In genomic region chr5:141639357-141640050, GRCh38 we compare ENCODE assay signal across 13 cellular contexts.
"Had no signal": no experiment of that assay in that cellular context is flagged by ENCODE, and none has a peak within 500 bp of the region (broad histone marks: within the 10 kb centered on the region; RNA-seq: fewer than 3 reads in every experiment).

No MANE protein-coding gene starts in this region.

- H3K27me3 Mint-ChIP-seq: T-helper 17 cell had no signal

- H3K4me3 ChIP-seq: adrenal gland, lower lobe of right lung, neural progenitor cell, ovary had no signal

- H3K4me3 Mint-ChIP-seq: T-helper 17 cell had no signal

- H3K9me3 Mint-ChIP-seq: mesothelial cell of epicardium, neural progenitor cell, WTC11 had no signal

- H3K27me3 ChIP-seq: adrenal gland, ovary had no signal

- H3K9ac ChIP-seq: neural progenitor cell had no signal

- H3K27ac ChIP-seq: adrenal gland, lower lobe of right lung, neural progenitor cell, ovary had no signal

- FAIRE-seq: endometrium had no signal

- H3K27ac Mint-ChIP-seq: mesothelial cell of epicardium, neural progenitor cell, WTC11 had no signal

- H3K9me3 ChIP-seq: adrenal gland, lower lobe of right lung, ovary had no signal

- H2AFZ ChIP-seq: neural progenitor cell had no signal

- H3K36me3 Mint-ChIP-seq: mesothelial cell of epicardium had no signal

- ATAC-seq: esophagus mucosa, left cardiac atrium, lower lobe of right lung, T-helper 17 cell, WTC11 had no signal

- DNase-seq: activated CD4-positive, alpha-beta T cell treated with anti-CD3 and anti-CD28 coated beads, Interleukin-2, amount 50 U/mL, for 1 hour; activated naive CD4-positive, alpha-beta T cell; left cardiac atrium; lower lobe of right lung; ovary; stimulated activated CD4-positive, alpha-beta T cell treated with anti-CD3 and anti-CD28 coated beads, Interleukin-1b, Interleukin-23, amount 100 ng/mL, for 48 hours; T-helper 17 cell had no signal

- H3K4me2 ChIP-seq: neural progenitor cell had no signal

- H3K36me3 ChIP-seq: neural progenitor cell, ovary had no signal
